8 cellular contexts compared by ENCODE assay signal in genomic region chr3:15860014-15860934, GRCh38.
DNase-seq lines count a peak whose midpoint lies in the region; ATAC-seq and TF ChIP-seq lines count a peak whose summit lies in the region.

No MANE protein-coding gene starts in this region.

- H3K4me3 Mint-ChIP-seq in CD4-positive, CD25-positive, alpha-beta regulatory T cell: peak overlapping the region; percentile 89 to 96 (median 92)
- peak overlapping the region; percentile 88 for H3K4me3 Mint-ChIP-seq in nephron progenitor cell

- peak overlapping the region in 2 of 3 donors; percentile 77 to 89 for H3K27ac Mint-ChIP-seq in CD4-positive, CD25-positive, alpha-beta regulatory T cell
- peak overlapping the region; percentile 42 for H3K27ac Mint-ChIP-seq in nephron progenitor cell

- H3K36me3 ChIP-seq in CD4-positive, CD25-positive, alpha-beta regulatory T cell (ENCODE audit: control insufficient read depth, insufficient read depth, low read length): no peaks in the 10 kb centered on the region
- H3K36me3 ChIP-seq in transverse colon: no peaks in the 10 kb centered on the region

- peaks cover 11% of the 10 kb centered on the region for H3K27me3 Mint-ChIP-seq in CD4-positive, CD25-positive, alpha-beta regulatory T cell
- H3K27me3 Mint-ChIP-seq in nephron progenitor cell (ENCODE audit: low read depth, poor library complexity): no peaks in the 10 kb centered on the region

- H3K27ac ChIP-seq in CD4-positive, CD25-positive, alpha-beta regulatory T cell (ENCODE audit: insufficient read depth, low read length, poor library complexity, severe bottlenecking): no peak overlapping the region
- H3K27ac ChIP-seq in transverse colon: peak overlapping the region; percentile 90 to 96 (median 92)

- peak; percentile 54 for ATAC-seq in CD4-positive, CD25-positive, alpha-beta regulatory T cell (ENCODE audit: low read depth in 2 of 2)
- ATAC-seq in GM19035 (IDR thresholded peaks at IDR 0.05; ENCODE audit: unreplicated experiment): peak; percentile 47
- ATAC-seq in HG03108 (IDR thresholded peaks at IDR 0.05; ENCODE audit: unreplicated experiment): peak; percentile 35

- peak overlapping the region; percentile 71 for H3K4me3 ChIP-seq in CD4-positive, CD25-positive, alpha-beta regulatory T cell (ENCODE audit: low read depth, low read length)
- H3K4me3 ChIP-seq in fibroblast of villous mesenchyme (ENCODE audit: low read depth, low read length) (peak overlapping the region; percentile 77), transverse colon (peak overlapping the region; percentile 66 to 98 (median 95))

- H3K4me1 ChIP-seq in CD4-positive, CD25-positive, alpha-beta regulatory T cell (ENCODE audit: control insufficient read depth, insufficient read depth, low read length, poor library complexity, severe bottlenecking): peaks cover 15% of the 10 kb centered on the region
- peaks cover 0 to 19% (median 10%) of the 10 kb centered on the region in 4 donors for H3K4me1 ChIP-seq in transverse colon

- TF ChIP-seq CTCF in fibroblast of villous mesenchyme (IDR thresholded peaks at IDR 0.05; ENCODE audit: insufficient read depth, low read depth, low read length): no peak
- TF ChIP-seq CTCF in nephron progenitor cell (IDR thresholded peaks at IDR 0.05): no peak
- no peak for TF ChIP-seq CTCF in transverse colon (IDR thresholded peaks at IDR 0.05)

- no peaks in the 10 kb centered on the region for H3K9me3 ChIP-seq in CD4-positive, CD25-positive, alpha-beta regulatory T cell (ENCODE audit: control insufficient read depth in 2 of 2, low read length in 2 of 2)
- no peaks in the 10 kb centered on the region for H3K9me3 ChIP-seq in transverse colon

- peak in 2 of 3 donors; percentile 8 to 45 for DNase-seq in CD4-positive, CD25-positive, alpha-beta regulatory T cell
- peak; percentile 81 for DNase-seq in NCI-H510A (lab: John Stamatoyannopoulos, UW)
- peak; percentile 64 to 72 for DNase-seq in activated T-cell treated with anti-CD3 and anti-CD28 coated beads, Interleukin-2, amount 50 U/mL, for 48 hours
- DNase-seq in fibroblast of villous mesenchyme (ENCODE audit: low read depth): peak; percentile 67
- DNase-seq in nephron progenitor cell: peak; percentile 33
- DNase-seq in transverse colon: peak; percentile 46

- 0 to 3% methylated on average over 17 to 49 of the region's 55 CpGs for WGBS in transverse colon (ENCODE audit: low coverage in 1 of 2), 2 donors

- in situ Hi-C loops in transverse colon (cut with MboI; ENCODE audit: low pct_ligation_motif_present in 1 of 4, low pct_unique_long_range_greater_than_20kb in 1 of 4, low sequenced_read_pairs in 3 of 4): no loop called here

- H3K9me3 Mint-ChIP-seq in CD4-positive, CD25-positive, alpha-beta regulatory T cell: peaks cover 0 to 2% (median 0%) of the 10 kb centered on the region in 7 donors
- H3K9me3 Mint-ChIP-seq in nephron progenitor cell: peaks cover 30% of the 10 kb centered on the region

- H3K27me3 ChIP-seq in CD4-positive, CD25-positive, alpha-beta regulatory T cell (ENCODE audit: control insufficient read depth, insufficient read depth, low read length): no peaks in the 10 kb centered on the region
- H3K27me3 ChIP-seq in transverse colon: no peaks in the 10 kb centered on the region

- intact Hi-C loops in transverse colon (cut with DNase I; ENCODE audit: low total_unique reads): no loop called here

- TF ChIP-seq EP300 in transverse colon (IDR thresholded peaks at IDR 0.05; ENCODE audit: low read depth): no peak

- peaks cover 13 to 49% (median 33%) of the 10 kb centered on the region in 4 donors for H3K4me1 Mint-ChIP-seq in CD4-positive, CD25-positive, alpha-beta regulatory T cell
- H3K4me1 Mint-ChIP-seq in nephron progenitor cell: peaks cover 30% of the 10 kb centered on the region

- peaks cover 4% of the 10 kb centered on the region for H3K36me3 Mint-ChIP-seq in CD4-positive, CD25-positive, alpha-beta regulatory T cell
- H3K36me3 Mint-ChIP-seq in nephron progenitor cell (ENCODE audit: low read depth): peaks cover 34% of the 10 kb centered on the region

- TF ChIP-seq POLR2A in transverse colon (IDR thresholded peaks at IDR 0.05): no peak

Comparison
In these comparisons a context has a peak if more than half of its experiments do, and no peak if none do; other contexts are left out.
1. DNase-seq: peak in every context shown above with its lines; median percentile 81 in NCI-H510A; 68 in activated T-cell treated with anti-CD3 and anti-CD28 coated beads, Interleukin-2, amount 50 U/mL, for 48 hours; 67 in fibroblast of villous mesenchyme; 46 in transverse colon; 33 in nephron progenitor cell; 26 in CD4-positive, CD25-positive, alpha-beta regulatory T cell.